In the genomic region with DNA sequence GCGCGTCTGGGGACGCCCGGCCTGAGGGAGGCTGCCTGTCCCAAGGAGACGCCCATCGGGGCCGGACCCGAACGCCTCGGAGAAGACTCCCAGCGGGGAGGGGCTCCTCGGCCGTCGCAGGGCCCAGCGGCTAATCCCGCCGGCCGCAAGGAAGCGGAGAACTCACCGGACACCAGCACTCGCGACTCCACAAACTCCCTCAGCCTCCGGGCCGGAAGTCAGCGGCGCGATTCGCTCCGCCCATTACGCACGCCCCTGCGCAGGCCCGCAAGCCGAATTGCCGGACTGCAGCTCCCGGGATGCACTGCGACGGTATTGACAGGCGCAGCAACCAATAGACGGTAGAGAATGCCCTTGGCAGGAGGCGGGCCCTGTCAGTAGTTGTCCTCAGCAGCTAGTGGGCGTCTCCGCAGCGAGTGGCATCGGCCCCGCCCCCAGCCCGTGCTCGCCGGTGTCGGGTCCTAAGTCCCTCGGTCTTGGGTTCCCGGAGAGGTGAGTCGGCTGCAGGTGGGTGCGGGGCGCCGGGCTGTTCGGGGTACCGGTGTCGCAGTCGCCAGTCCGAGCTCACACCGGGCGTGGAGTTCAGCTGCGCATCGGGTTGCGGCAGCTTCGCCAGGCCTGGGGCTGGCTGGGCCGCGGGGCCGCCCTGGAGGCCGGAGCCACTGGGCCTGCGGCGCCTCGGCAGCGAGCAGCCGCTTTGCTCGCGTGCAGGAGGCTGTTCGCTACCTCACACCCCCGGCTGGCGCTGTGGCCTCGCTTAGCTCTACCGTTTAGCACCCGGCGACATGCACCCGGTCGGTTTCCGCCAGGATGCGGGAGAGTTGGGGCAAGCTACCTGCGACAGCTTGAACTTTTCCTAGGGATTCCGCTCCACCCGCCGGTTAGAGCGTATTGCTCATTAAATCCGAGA, we compare ENCODE assay signal across 8 cellular contexts.
A peak's percentile ranks its signal among the peaks of the same experiment; 100 is the strongest.
DNase-seq lines count a peak whose midpoint lies in the region; ATAC-seq and TF ChIP-seq lines count a peak whose summit lies in the region.

A gene (plus strand): TSS at position 437 of the 910 bp plus-strand sequence. CDS start 790 bp downstream, outside the sequence.
A gene (minus strand): TSS at position 226 of the 910 bp plus-strand sequence. CDS start 3,447 bp downstream, outside the sequence.

- H3K9ac ChIP-seq in BLaER1 = peak within 1 kb of the TSS; percentile 92

- no peak for TF ChIP-seq CTCF in coronary artery (IDR thresholded peaks at IDR 0.05)

- H3K4me3 ChIP-seq in BLaER1 (peak within 1 kb of the TSS; percentile 89), coronary artery (peak within 1 kb of the TSS; percentile 92)

- DNase-seq in GM19240 (ENCODE audit: insufficient read length, low spot score) (peak; percentile 94), NCI-H526 (lab: John Stamatoyannopoulos, UW) (peak; percentile 94 to 97), coronary artery (ENCODE audit: low spot score) (peak; percentile 99), left kidney (ENCODE audit: low read depth, low spot score) (peak; percentile 100)
- DNase-seq in activated CD4-positive, alpha-beta T cell treated with anti-CD3 and anti-CD28 coated beads for 48 hours = peak; percentile 99
- peak; percentile 98 to 99 for DNase-seq in stimulated activated CD4-positive, alpha-beta T cell treated with anti-CD3 and anti-CD28 coated beads, Interleukin-2, amount 100 ng/mL, for 24 hours

- peaks cover 23% of the 10 kb centered on the region for H3K4me1 ChIP-seq in BLaER1

- H3K27ac ChIP-seq in BLaER1 (peak within 1 kb of the TSS; percentile 85), coronary artery (peak within 1 kb of the TSS; percentile 79 to 90)

- peaks cover 68% of the 10 kb centered on the region for H3K36me3 ChIP-seq in BLaER1

- no peaks in the 10 kb centered on the region for H3K27me3 ChIP-seq in BLaER1

- H3K4me2 ChIP-seq in BLaER1 = peak within 1 kb of the TSS; percentile 92

- no peaks in the 10 kb centered on the region for H4K20me1 ChIP-seq in BLaER1

- ATAC-seq in HG03460 (IDR thresholded peaks at IDR 0.05; ENCODE audit: unreplicated experiment) = peak; percentile 92

- peaks cover 77% of the 10 kb centered on the region for H3K9me3 ChIP-seq in BLaER1

Comparison
In these comparisons a context has a peak if more than half of its experiments do, and no peak if none do; other contexts are left out.
1. Peak in every context shown above with its lines: DNase-seq, ATAC-seq, H3K4me3 ChIP-seq and H3K27ac ChIP-seq.